ENCODE assay signal across 9 cellular contexts in genomic region chr3:49721861-49722781, GRCh38. TPM values are rescaled to one million over a fixed set of nuclear protein-coding genes. Genes with fewer than 3 reads are reported as not detected.
DNase-seq lines count a peak whose midpoint lies in the region; ATAC-seq and TF ChIP-seq lines count a peak whose summit lies in the region.
"Had no signal": no experiment of that assay in that cellular context is flagged by ENCODE, and none has a peak within 500 bp of the region (broad histone marks: within the 10 kb centered on the region; RNA-seq: fewer than 3 reads in every experiment).

No MANE protein-coding gene starts in this region.

- H3K36me3 Mint-ChIP-seq in activated naive CD4-positive, alpha-beta T cell treated with anti-CD3 and anti-CD28 coated beads, Interleukin-2, amount 10 ng/mL, durations not matched to agents 7 days and 5 days: peaks cover 26% of the 10 kb centered on the region
- peaks cover 22% of the 10 kb centered on the region for H3K36me3 Mint-ChIP-seq in activated naive CD8-positive, alpha-beta T cell treated with anti-CD3 and anti-CD28 coated beads for 36 hours
- H3K36me3 Mint-ChIP-seq in type B pancreatic cell: peaks cover 3% of the 10 kb centered on the region

- ATAC-seq in GM19463 (IDR thresholded peaks at IDR 0.05; ENCODE audit: unreplicated experiment): no peak

- H3K27me3 Mint-ChIP-seq in activated naive CD4-positive, alpha-beta T cell treated with anti-CD3 and anti-CD28 coated beads, Interleukin-2, amount 10 ng/mL, durations not matched to agents 7 days and 5 days: peaks cover 11% of the 10 kb centered on the region
- H3K27me3 Mint-ChIP-seq in activated naive CD8-positive, alpha-beta T cell treated with anti-CD3 and anti-CD28 coated beads for 36 hours: peaks cover 2% of the 10 kb centered on the region
- H3K27me3 Mint-ChIP-seq in type B pancreatic cell: no peaks in the 10 kb centered on the region

- TF ChIP-seq RAD21 in liver (IDR thresholded peaks at IDR 0.05): no peak

- H3K4me1 Mint-ChIP-seq in activated naive CD4-positive, alpha-beta T cell treated with anti-CD3 and anti-CD28 coated beads, Interleukin-2, amount 10 ng/mL, durations not matched to agents 7 days and 5 days: peaks cover 52% of the 10 kb centered on the region
- peaks cover 29% of the 10 kb centered on the region for H3K4me1 Mint-ChIP-seq in activated naive CD8-positive, alpha-beta T cell treated with anti-CD3 and anti-CD28 coated beads for 36 hours
- peaks cover 13% of the 10 kb centered on the region for H3K4me1 Mint-ChIP-seq in type B pancreatic cell (ENCODE audit: unreplicated experiment)

- peak overlapping the region; percentile 93 for H3K4me3 Mint-ChIP-seq in activated naive CD4-positive, alpha-beta T cell treated with anti-CD3 and anti-CD28 coated beads, Interleukin-2, amount 10 ng/mL, durations not matched to agents 7 days and 5 days
- H3K4me3 Mint-ChIP-seq in activated naive CD8-positive, alpha-beta T cell treated with anti-CD3 and anti-CD28 coated beads for 36 hours: peak overlapping the region; percentile 96
- H3K4me3 Mint-ChIP-seq in type B pancreatic cell: peak overlapping the region; percentile 95

- H3K4me3 ChIP-seq in liver (ENCODE audit: low read depth in 1 of 3, low read length in 3 of 3): peak overlapping the region in 2 of 3 donors; percentile 91 to 93

- 85% methylated on average over 28 of the region's 28 CpGs for WGBS in liver

- H3K27ac Mint-ChIP-seq in activated naive CD4-positive, alpha-beta T cell treated with anti-CD3 and anti-CD28 coated beads, Interleukin-2, amount 10 ng/mL, durations not matched to agents 7 days and 5 days: peak overlapping the region; percentile 98
- H3K27ac Mint-ChIP-seq in activated naive CD8-positive, alpha-beta T cell treated with anti-CD3 and anti-CD28 coated beads for 36 hours: peak overlapping the region; percentile 71
- peak overlapping the region; percentile 98 for H3K27ac Mint-ChIP-seq in type B pancreatic cell

- no peaks in the 10 kb centered on the region for H3K9me3 Mint-ChIP-seq in activated naive CD4-positive, alpha-beta T cell treated with anti-CD3 and anti-CD28 coated beads, Interleukin-2, amount 10 ng/mL, durations not matched to agents 7 days and 5 days
- H3K9me3 Mint-ChIP-seq in activated naive CD8-positive, alpha-beta T cell treated with anti-CD3 and anti-CD28 coated beads for 36 hours: no peaks in the 10 kb centered on the region
- no peaks in the 10 kb centered on the region for H3K9me3 Mint-ChIP-seq in type B pancreatic cell

- no peaks in the 10 kb centered on the region for H3K9me3 ChIP-seq in liver (ENCODE audit: control insufficient read depth in 4 of 4, low read length in 3 of 4)

- H3K36me3 ChIP-seq in liver (ENCODE audit: control insufficient read depth in 4 of 4, insufficient read depth in 3 of 4, low read depth in 1 of 4, low read length in 3 of 4): peaks cover 3 to 26% (median 11%) of the 10 kb centered on the region in 4 donors

- H3K4me1 ChIP-seq in liver (ENCODE audit: control insufficient read depth in 4 of 4, insufficient read depth in 4 of 4, low read length in 3 of 4): peaks cover 6 to 42% (median 28%) of the 10 kb centered on the region in 4 donors

- peak overlapping the region in 1 of 2 donors; percentile 88 for H3K27ac ChIP-seq in liver (ENCODE audit: low read depth in 1 of 2, low read length in 2 of 2)

- H3K27me3 ChIP-seq in liver (ENCODE audit: control insufficient read depth in 4 of 4, insufficient read depth in 4 of 4, low read length in 3 of 4): no peaks in the 10 kb centered on the region

- no peak overlapping the region for H3K9ac ChIP-seq in liver (ENCODE audit: low read depth in 1 of 2, low read length in 2 of 2)

- DNase-seq in activated naive CD4-positive, alpha-beta T cell treated with anti-CD3 and anti-CD28 coated beads, Interleukin-2, amount 10 ng/mL, durations not matched to agents 7 days and 5 days: no peak
- DNase-seq in activated naive CD4-positive, alpha-beta T cell (lab: John Stamatoyannopoulos, UW): no peak
- DNase-seq in activated naive CD8-positive, alpha-beta T cell treated with anti-CD3 and anti-CD28 coated beads for 36 hours: no peak
- DNase-seq in type B pancreatic cell (ENCODE audit: extremely low spot score, unreplicated experiment): peak; percentile 53
- DNase-seq in stimulated activated CD4-positive, alpha-beta T cell treated with anti-CD3 and anti-CD28 coated beads, Interleukin-4, amount 100 ng/mL, for 4 hours: no peak
- no peak for DNase-seq in activated CD8-positive, alpha-beta memory T cell treated with anti-CD3 and anti-CD28 coated beads for 24 hours
- DNase-seq: HCEC 1CT had no signal

- CTCF ChIA-PET in activated naive CD4-positive, alpha-beta T cell treated with anti-CD3 and anti-CD28 coated beads, Interleukin-2, amount 10 ng/mL, durations not matched to agents 7 days and 5 days (lab: Charles Lee): interaction anchor here (0.9 to 1.9 kb wide), 4 partner anchors 7 to 182 kb away, joined by 3 to 8 read pairs (median 4); no protein-coding TSS in a partner anchor

- no peak for TF ChIP-seq CTCF in liver (IDR thresholded peaks at IDR 0.05; ENCODE audit: low read depth, low read length, missing input control)
- TF ChIP-seq CTCF in type B pancreatic cell (conservative IDR thresholded peaks at IDR 0.05): no peak

TF ChIP-seq in liver, 16 proteins besides CTCF, POLR2A, EP300 and RAD21 (continues in another document):
- TF ChIP-seq ZBTB33 (IDR thresholded peaks at IDR 0.05): no peak
- no peak for TF ChIP-seq TAF1 (conservative IDR thresholded peaks at IDR 0.05)
- no peak for TF ChIP-seq REST (IDR thresholded peaks at IDR 0.05)
- no peak for TF ChIP-seq MAX (IDR thresholded peaks at IDR 0.05)
- TF ChIP-seq FOXA2 (IDR thresholded peaks at IDR 0.05): no peak
- TF ChIP-seq JUND (IDR thresholded peaks at IDR 0.05): no peak

RNA-seq across cellular contexts. Expression of gene GMPPB, which starts 1.6 kb away (rescaled TPM):
- total RNA-seq in activated naive CD8-positive, alpha-beta T cell treated with anti-CD3 and anti-CD28 coated beads for 36 hours: 10 to 100 TPM; 43.0 to 43.6 TPM
- total RNA-seq in liver (10 to 100 TPM; 12.6 to 57.7 TPM), type B pancreatic cell (ENCODE audit: low replicate concordance) (41.9 and 50.4 TPM in 2 replicates)
- polyA plus RNA-seq in liver: 10 to 100 TPM; 13.4 to 57.8 TPM

RNA-seq across cellular contexts. Expression of gene AMIGO3, which starts 2.6 kb away (rescaled TPM):
- total RNA-seq in activated naive CD8-positive, alpha-beta T cell treated with anti-CD3 and anti-CD28 coated beads for 36 hours: not detected
- total RNA-seq in liver: not detected
- polyA plus RNA-seq in liver: 1 to 10 TPM in 1 of 2 donors, under 1 TPM in 1; 0.11 to 1.1 TPM
- 0.36 TPM in 1 of 2 replicates, not detected in the other for total RNA-seq in type B pancreatic cell (ENCODE audit: low replicate concordance)

RNA-seq across cellular contexts. Expression of gene RNF123, which starts 32.8 kb away (rescaled TPM):
- 10 to 100 TPM; 32.4 to 35.5 TPM for total RNA-seq in activated naive CD8-positive, alpha-beta T cell treated with anti-CD3 and anti-CD28 coated beads for 36 hours
- total RNA-seq in liver (100 to 1,000 TPM in 1 of 2 donors, 10 to 100 TPM in 1; 44.0 to 104 TPM), type B pancreatic cell (ENCODE audit: low replicate concordance) (47.2 and 49.9 TPM in 2 replicates)
- 10 to 100 TPM; 34.3 to 36.4 TPM for polyA plus RNA-seq in liver

RNA-seq across cellular contexts. Expression of gene MST1, which starts 32.8 kb away (rescaled TPM):
- 1 to 10 TPM; 6.7 to 8.4 TPM for total RNA-seq in activated naive CD8-positive, alpha-beta T cell treated with anti-CD3 and anti-CD28 coated beads for 36 hours
- total RNA-seq in liver (100 to 1,000 TPM; 262 to 551 TPM), type B pancreatic cell (ENCODE audit: low replicate concordance) (25.7 and 50.7 TPM in 2 replicates)
- polyA plus RNA-seq in liver: 100 to 1,000 TPM; 509 to 634 TPM

RNA-seq across cellular contexts. Expression of gene APEH, which starts 48.0 kb away (rescaled TPM):
- total RNA-seq in activated naive CD8-positive, alpha-beta T cell treated with anti-CD3 and anti-CD28 coated beads for 36 hours: 100 to 1,000 TPM; 173 to 189 TPM
- 10 to 100 TPM; 91.3 to 94.1 TPM for total RNA-seq in liver
- 10 to 100 TPM; 65.1 to 83.8 TPM for polyA plus RNA-seq in liver
- 141 and 145 TPM in 2 replicates for total RNA-seq in type B pancreatic cell (ENCODE audit: low replicate concordance)
